In the genomic region with DNA sequence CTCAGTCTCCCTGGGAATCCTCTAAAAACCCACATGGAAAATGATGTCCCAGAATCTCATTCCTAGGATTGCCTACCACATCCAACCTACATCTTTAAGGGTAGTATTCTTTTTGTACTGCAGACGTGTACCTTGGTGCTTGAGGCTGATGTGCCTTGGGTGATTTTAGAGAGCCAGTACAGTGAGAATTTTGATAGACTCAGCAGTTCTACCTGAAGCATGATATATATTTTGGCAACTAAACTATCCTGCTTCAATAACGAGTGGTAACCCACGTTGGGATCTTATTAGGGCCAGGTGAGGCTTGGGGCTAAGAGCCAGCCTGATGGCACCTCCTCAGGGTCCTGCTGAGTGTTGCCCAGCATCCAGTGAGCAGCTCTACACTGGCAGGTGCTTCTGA, we compare ENCODE assay signal across 35 cellular contexts.
A peak's percentile ranks its signal among the peaks of the same experiment; 100 is the strongest.
DNase-seq lines count a peak whose midpoint lies in the region; ATAC-seq, FAIRE-seq and TF ChIP-seq lines count a peak whose summit lies in the region.
"Had no signal": no experiment of that assay in that cellular context is flagged by ENCODE, and none has a peak within 500 bp of the region (broad histone marks: within the 10 kb centered on the region; RNA-seq: fewer than 3 reads in every experiment).

No MANE protein-coding gene starts in this region.

- H3K4me3 ChIP-seq in HepG2 (replicated peaks in 1 of 3; ENCODE audit: insufficient read depth in 1 of 3, low read depth in 2 of 3, low read length in 3 of 3) = no peak overlapping the region
- no peak overlapping the region for H3K4me3 ChIP-seq in right lobe of liver
- no peak overlapping the region for H3K4me3 ChIP-seq in K562
- H3K4me3 ChIP-seq in neuronal stem cell (ENCODE audit: low read length in 2 of 2) = no peak overlapping the region
- H3K4me3 ChIP-seq in trophoblast cell (ENCODE audit: low read depth, low read length) = no peak overlapping the region
- H3K4me3 ChIP-seq in gastroesophageal sphincter = no peak overlapping the region
- H3K4me3 ChIP-seq: A549; BLaER1; BLaER1 treated with 17β-estradiol and CSF1 and Interleukin-3, amounts not matched to agents 10 nM and 100 nM had no signal

- CTCF ChIA-PET in HepG2 (lab: Yijun Ruan, JAX; ENCODE audit: low intra/inter-chr PET ratio, low total read pairs) = no interaction called here
- CTCF ChIA-PET in K562 (lab: Yijun Ruan, JAX; ENCODE audit: low intra/inter-chr PET ratio) = no interaction called here

- no peak for TF ChIP-seq POLR2A in HepG2 (IDR thresholded peaks at IDR 0.05; ENCODE audit: insufficient read depth in 1 of 2, low read depth in 2 of 2, low read length in 2 of 2)
- no peak for TF ChIP-seq POLR2A in right lobe of liver (IDR thresholded peaks at IDR 0.05)
- no peak for TF ChIP-seq POLR2A in K562 (conservative IDR thresholded peaks at IDR 0.05)
- no peak for TF ChIP-seq POLR2A in gastroesophageal sphincter (IDR thresholded peaks at IDR 0.05)

- H2BK120ac ChIP-seq in neuronal stem cell (ENCODE audit: low read depth, low read length) (no peak overlapping the region), trophoblast cell (ENCODE audit: insufficient read depth, low read length, poor library complexity) (no peak overlapping the region)

- no peak for TF ChIP-seq EP300 in HepG2 (IDR thresholded peaks at IDR 0.05; ENCODE audit: low read depth in 2 of 2, low read length in 2 of 2)
- TF ChIP-seq EP300 in HepG2 (CRISPR knock-in tag; IDR thresholded peaks at IDR 0.05; ENCODE audit: borderline replicate concordance) = no peak
- no peak for TF ChIP-seq EP300 in K562 (IDR thresholded peaks at IDR 0.05; ENCODE audit: low read length)
- TF ChIP-seq EP300 in gastroesophageal sphincter (IDR thresholded peaks at IDR 0.05) = no peak

- no peak overlapping the region for H4K12ac ChIP-seq in trophoblast cell (ENCODE audit: low read depth, low read length)

- H3K27me3 ChIP-seq in HepG2 (ENCODE audit: control insufficient read depth in 1 of 2, insufficient read depth in 2 of 2, low read length in 2 of 2) = 0 out of 5 replicates have a peak, but pooled peaks cover 0 to 3% of the 10 kb centered on the region in 2 experiments
- H3K27me3 ChIP-seq in right lobe of liver = no peaks in the 10 kb centered on the region
- H3K27me3 ChIP-seq in K562 (ENCODE audit: control insufficient read depth in 2 of 2, insufficient read depth in 2 of 2, low read length in 2 of 2) = no peaks in the 10 kb centered on the region
- H3K27me3 ChIP-seq in neuronal stem cell (ENCODE audit: control insufficient read depth in 3 of 3, insufficient read depth in 3 of 3, low read depth in 1 of 3, low read length in 3 of 3) = no peaks in the 10 kb centered on the region
- no peaks in the 10 kb centered on the region for H3K27me3 ChIP-seq in trophoblast cell (ENCODE audit: insufficient read depth, low read length)
- H3K27me3 ChIP-seq in gastroesophageal sphincter = no peaks in the 10 kb centered on the region
- H3K27me3 ChIP-seq: BE2C; BLaER1; BLaER1 treated with 17β-estradiol and CSF1 and Interleukin-3, amounts not matched to agents 10 nM and 100 nM had no signal

- H2BK5ac ChIP-seq in neuronal stem cell (ENCODE audit: low read length) = no peak overlapping the region
- H2BK5ac ChIP-seq in trophoblast cell (ENCODE audit: low read depth, low read length, poor library complexity) = peak overlapping the region; percentile 24

- peaks cover 17% of the 10 kb centered on the region for H3K4me1 ChIP-seq in HepG2 (ENCODE audit: insufficient read depth, low read length)
- H3K4me1 ChIP-seq in right lobe of liver = no peaks in the 10 kb centered on the region
- peaks cover 0 to 22% of the 10 kb centered on the region in 2 experiments; a peak in 3 of 5 replicates for H3K4me1 ChIP-seq in K562 (replicated peaks in 1 of 2; ENCODE audit: control insufficient read depth in 2 of 2, insufficient read depth in 2 of 2, low read length in 2 of 2)
- peaks cover 0 to 4% of the 10 kb centered on the region in 2 donors for H3K4me1 ChIP-seq in neuronal stem cell (ENCODE audit: control insufficient read depth in 2 of 2, insufficient read depth in 1 of 2, low read depth in 1 of 2, low read length in 2 of 2)
- peaks cover 14 to 17% of the 10 kb centered on the region in 2 experiments for H3K4me1 ChIP-seq in trophoblast cell (ENCODE audit: control insufficient read depth in 1 of 2, insufficient read depth in 2 of 2, low read length in 2 of 2)
- H3K4me1 ChIP-seq in gastroesophageal sphincter = no peaks in the 10 kb centered on the region
- H3K4me1 ChIP-seq: A549, BE2C had no signal

- H3K9me3 ChIP-seq in HepG2 (ENCODE audit: low read length) = no peaks in the 10 kb centered on the region
- no peaks in the 10 kb centered on the region for H3K9me3 ChIP-seq in right lobe of liver
- no peaks in the 10 kb centered on the region for H3K9me3 ChIP-seq in K562 (replicated peaks; ENCODE audit: control insufficient read depth, insufficient read depth, low read depth, low read length)
- no peaks in the 10 kb centered on the region for H3K9me3 ChIP-seq in neuronal stem cell (replicated peaks in 1 of 2; ENCODE audit: control insufficient read depth in 2 of 2, insufficient read depth in 1 of 2, low read depth in 1 of 2, low read length in 2 of 2)
- no peaks in the 10 kb centered on the region for H3K9me3 ChIP-seq in trophoblast cell (ENCODE audit: insufficient read depth, low read depth, low read length)
- no peaks in the 10 kb centered on the region for H3K9me3 ChIP-seq in gastroesophageal sphincter
- H3K9me3 ChIP-seq: A549; BE2C; BLaER1; BLaER1 treated with 17β-estradiol and CSF1 and Interleukin-3, amounts not matched to agents 10 nM and 100 nM; Caco-2 had no signal

- POLR2A ChIA-PET in HepG2 (lab: Yijun Ruan, JAX) = no interaction called here
- POLR2A ChIA-PET in K562 (lab: Yijun Ruan, JAX) = no interaction called here

- FAIRE-seq in HepG2 (lab: Jason Lieb, UNC) = no peak
- no peak for FAIRE-seq in K562 (lab: Jason Lieb, UNC)
- FAIRE-seq: A204.1, A549, D721Med had no signal

- H4K20me1 ChIP-seq in HepG2 (ENCODE audit: insufficient read depth, low read length) (no peaks in the 10 kb centered on the region), K562 (replicated peaks; ENCODE audit: control insufficient read depth, insufficient read depth, low read length) (no peaks in the 10 kb centered on the region)
- H4K20me1 ChIP-seq: BLaER1; BLaER1 treated with 17β-estradiol and CSF1 and Interleukin-3, amounts not matched to agents 10 nM and 100 nM had no signal

- no peak overlapping the region for H3K14ac ChIP-seq in neuronal stem cell (ENCODE audit: low read length)
- H3K14ac ChIP-seq in trophoblast cell (ENCODE audit: low read length) = no peak overlapping the region

- BruUV-seq in HepG2 (replicated peaks; lab: Mats Ljungman, UMichigan) (no TSS peak), K562 (replicated peaks; lab: Mats Ljungman, UMichigan) (no TSS peak)

- H3K4me2 ChIP-seq in HepG2 (ENCODE audit: low read depth, low read length) (no peak overlapping the region), K562 (ENCODE audit: insufficient read depth, low read length) (no peak overlapping the region), neuronal stem cell (ENCODE audit: insufficient read depth, low read length, poor library complexity, severe bottlenecking) (no peak overlapping the region), trophoblast cell (ENCODE audit: low read length) (no peak overlapping the region)
- H3K4me2 ChIP-seq: A549; BLaER1; BLaER1 treated with 17β-estradiol and CSF1 and Interleukin-3, amounts not matched to agents 10 nM and 100 nM had no signal

- H3K9me1 ChIP-seq in K562 (ENCODE audit: control insufficient read depth, insufficient read depth, low read length) = no peaks in the 10 kb centered on the region

- no peak for DNase-seq in HepG2 (ENCODE audit: low spot score)
- no peak for DNase-seq in right lobe of liver
- DNase-seq in K562 (ENCODE audit: extremely low read depth in 1 of 4, low spot score in 3 of 4) = no peak
- DNase-seq in neuronal stem cell (ENCODE audit: low spot score) = no peak
- DNase-seq in trophoblast cell = no peak
- no peak for DNase-seq in NCI-H1436 treated with DMSO at 0.1 percent for 48 hours (lab: John Stamatoyannopoulos, UW)
- DNase-seq in COLO829 (ENCODE audit: low spot score) = no peak
- DNase-seq: 8988T; ACHN; AML-193; BE2C; C1 segment of cervical spinal cord; Caco-2; Calu3; CD4-positive, alpha-beta memory T cell; CD4-positive, alpha-beta T cell; CD4-positive, CD25-positive, alpha-beta regulatory T cell; CD8-positive, alpha-beta memory T cell; CD8-positive, alpha-beta T cell; COR-L47; DMS 273 treated with DMSO at 0.1 percent for 48 hours; DMS153; DMS53; DMS79; DMS79 treated with DMSO at 0.1 percent for 48 hours; DND-41; EL had no signal

- H4K8ac ChIP-seq in neuronal stem cell (ENCODE audit: low read depth, low read length) = no peak overlapping the region
- H4K8ac ChIP-seq in trophoblast cell (ENCODE audit: low read depth, low read length) = peak overlapping the region; percentile 23

- in situ Hi-C loops in HepG2 (cut with HindIII; ENCODE audit: extremely low pct_ligation_motif_present, low pct_unique_long_range_greater_than_20kb) (no loop called here), K562 (cut with MboI) (no loop called here)

- H3K23ac ChIP-seq in neuronal stem cell (ENCODE audit: low read depth, low read length, poor library complexity) = peak overlapping the region; percentile 12
- H3K23ac ChIP-seq in trophoblast cell (ENCODE audit: low read length) = no peak overlapping the region

- intact Hi-C loops in HepG2 (cut with micrococcal nuclease; ENCODE audit: unreplicated experiment) = no loop called here
- intact Hi-C loops in right lobe of liver (cut with DNase I) = no loop called here
- intact Hi-C loops in K562 (cut with micrococcal nuclease) = no loop called here

- no peaks in the 10 kb centered on the region for H3K36me3 ChIP-seq in HepG2 (replicated peaks in 1 of 2; ENCODE audit: control insufficient read depth in 1 of 2, insufficient read depth in 2 of 2, low read length in 2 of 2)
- no peaks in the 10 kb centered on the region for H3K36me3 ChIP-seq in right lobe of liver
- no peaks in the 10 kb centered on the region for H3K36me3 ChIP-seq in K562 (ENCODE audit: control insufficient read depth, insufficient read depth, low read length)
- H3K36me3 ChIP-seq in neuronal stem cell (replicated peaks in 1 of 2; ENCODE audit: control insufficient read depth in 2 of 2, insufficient read depth in 2 of 2, low read length in 2 of 2) = no peaks in the 10 kb centered on the region
- no peaks in the 10 kb centered on the region for H3K36me3 ChIP-seq in trophoblast cell (ENCODE audit: control insufficient read depth in 1 of 2, insufficient read depth in 2 of 2, low read length in 2 of 2)
- no peaks in the 10 kb centered on the region for H3K36me3 ChIP-seq in gastroesophageal sphincter
- H3K36me3 ChIP-seq: BE2C; BLaER1; BLaER1 treated with 17β-estradiol and CSF1 and Interleukin-3, amounts not matched to agents 10 nM and 100 nM had no signal

- no peak for ATAC-seq in HepG2
- no peak for ATAC-seq in right lobe of liver
- no peak for ATAC-seq in K562
- ATAC-seq in gastroesophageal sphincter = no peak
- ATAC-seq: A549; CD8-positive, alpha-beta T cell had no signal

- TF ChIP-seq RAD21 in HepG2 (CRISPR knock-in tag; IDR thresholded peaks at IDR 0.05) (no peak), K562 (CRISPR knock-in tag; conservative IDR thresholded peaks at IDR 0.05 in 1 of 2, IDR thresholded peaks at IDR 0.05 in 1 of 2) (no peak)

- H3K27ac ChIP-seq in HepG2 (ENCODE audit: extremely low read length, insufficient read depth, low read length) = no peak overlapping the region
- H3K27ac ChIP-seq in right lobe of liver = no peak overlapping the region
- H3K27ac ChIP-seq in K562 (ENCODE audit: extremely low read depth, low read depth, low read length) = no peak overlapping the region
- H3K27ac ChIP-seq in neuronal stem cell (replicated peaks; ENCODE audit: low read length) = no peak overlapping the region
- peak overlapping the region; percentile 12 for H3K27ac ChIP-seq in trophoblast cell (ENCODE audit: low read depth, low read length)
- no peak overlapping the region for H3K27ac ChIP-seq in gastroesophageal sphincter
- H3K27ac ChIP-seq: 22Rv1; A549; BLaER1; BLaER1 treated with 17β-estradiol and CSF1 and Interleukin-3, amounts not matched to agents 10 nM and 100 nM; C4-2B had no signal

- H2BK15ac ChIP-seq in neuronal stem cell (ENCODE audit: low read length) = no peak overlapping the region

- H3K4ac ChIP-seq in neuronal stem cell (ENCODE audit: low read length) = no peak overlapping the region
- H3K4ac ChIP-seq in trophoblast cell (ENCODE audit: low read depth, low read length) = no peak overlapping the region

- no peak overlapping the region for H2BK12ac ChIP-seq in neuronal stem cell (ENCODE audit: low read length)
- peak overlapping the region; percentile 63 for H2BK12ac ChIP-seq in trophoblast cell (ENCODE audit: low read length)

- H3K79me2 ChIP-seq in HepG2 (ENCODE audit: insufficient read depth, low read length) = no peaks in the 10 kb centered on the region
- no peaks in the 10 kb centered on the region for H3K79me2 ChIP-seq in K562 (ENCODE audit: control insufficient read depth, insufficient read depth, low read length)
- no peaks in the 10 kb centered on the region for H3K79me2 ChIP-seq in trophoblast cell (ENCODE audit: control insufficient read depth, insufficient read depth, low read length, poor library complexity)

- H3K18ac ChIP-seq in neuronal stem cell (ENCODE audit: low read length) (no peak overlapping the region), trophoblast cell (ENCODE audit: low read length) (no peak overlapping the region)

- H2AK5ac ChIP-seq in neuronal stem cell (ENCODE audit: low read depth, low read length) (no peak overlapping the region), trophoblast cell (ENCODE audit: low read length) (no peak overlapping the region)

- 0% methylated on average over 1 of the region's 3 CpGs for WGBS in HepG2 (ENCODE audit: low lambda C conversion rate)
- 67% methylated on average over 2 of the region's 3 CpGs for WGBS in right lobe of liver (ENCODE audit: insufficient coverage, low coverage, low lambda C conversion rate, missing lambda C conversion rate)
- 38% methylated on average over 3 of the region's 3 CpGs for WGBS in K562 (ENCODE audit: insufficient coverage, low coverage, missing lambda C conversion rate)
- no CpG with 5 or more reads among the region's 3 CpGs for WGBS in neuronal stem cell (ENCODE audit: extremely low coverage in 2 of 2, insufficient read length in 2 of 2, insufficient replicate concordance in 1 of 2), 2 donors
- WGBS in trophoblast cell (ENCODE audit: extremely low coverage, insufficient coverage, insufficient read length) = no CpG with 5 or more reads among the region's 3 CpGs
- WGBS in gastroesophageal sphincter (ENCODE audit: low coverage in 1 of 2), 2 donors = 67 to 86% methylated on average over 1 to 3 of the region's 3 CpGs

- H2AFZ ChIP-seq in HepG2 (ENCODE audit: low read length) = no peak overlapping the region
- H2AFZ ChIP-seq in K562 (ENCODE audit: low read depth, low read length) = no peak overlapping the region
- H2AFZ ChIP-seq in neuronal stem cell (ENCODE audit: low read length) = no peak overlapping the region
- no peak overlapping the region for H2AFZ ChIP-seq in trophoblast cell (ENCODE audit: insufficient read depth, low read length, poor library complexity)

- H3K79me1 ChIP-seq in neuronal stem cell (ENCODE audit: low read depth, low read length) = no peaks in the 10 kb centered on the region
- peaks cover 10% of the 10 kb centered on the region for H3K79me1 ChIP-seq in trophoblast cell (ENCODE audit: low read length)

- no peak overlapping the region for H4K91ac ChIP-seq in neuronal stem cell (ENCODE audit: low read depth, low read length, poor library complexity)
- H4K91ac ChIP-seq in trophoblast cell (ENCODE audit: low read depth, low read length) = peak overlapping the region; percentile 65

- TF ChIP-seq CTCF in HepG2 (CRISPR knock-in tag; IDR thresholded peaks at IDR 0.05) (no peak), right lobe of liver (IDR thresholded peaks at IDR 0.05) (no peak), K562 (IDR thresholded peaks at IDR 0.05 in 2 of 3, conservative IDR thresholded peaks at IDR 0.05 in 1 of 3; ENCODE audit: insufficient read depth in 2 of 3, low read depth in 1 of 3, low read length in 3 of 3) (no peak), gastroesophageal sphincter (IDR thresholded peaks at IDR 0.05) (no peak)

- no peak overlapping the region for H3K9ac ChIP-seq in HepG2 (ENCODE audit: insufficient read depth, low read depth, low read length)
- H3K9ac ChIP-seq in K562 (ENCODE audit: insufficient read depth in 1 of 2, low read depth in 2 of 2, low read length in 2 of 2) = no peak overlapping the region
- H3K9ac ChIP-seq in neuronal stem cell (ENCODE audit: low read depth, low read length, poor library complexity) = no peak overlapping the region
- H3K9ac ChIP-seq in trophoblast cell (ENCODE audit: low read length) = no peak overlapping the region
- H3K9ac ChIP-seq: BLaER1; BLaER1 treated with 17β-estradiol and CSF1 and Interleukin-3, amounts not matched to agents 10 nM and 100 nM had no signal
